Comparison of ENCODE assay signal across 2 cellular contexts in the genomic region with DNA sequence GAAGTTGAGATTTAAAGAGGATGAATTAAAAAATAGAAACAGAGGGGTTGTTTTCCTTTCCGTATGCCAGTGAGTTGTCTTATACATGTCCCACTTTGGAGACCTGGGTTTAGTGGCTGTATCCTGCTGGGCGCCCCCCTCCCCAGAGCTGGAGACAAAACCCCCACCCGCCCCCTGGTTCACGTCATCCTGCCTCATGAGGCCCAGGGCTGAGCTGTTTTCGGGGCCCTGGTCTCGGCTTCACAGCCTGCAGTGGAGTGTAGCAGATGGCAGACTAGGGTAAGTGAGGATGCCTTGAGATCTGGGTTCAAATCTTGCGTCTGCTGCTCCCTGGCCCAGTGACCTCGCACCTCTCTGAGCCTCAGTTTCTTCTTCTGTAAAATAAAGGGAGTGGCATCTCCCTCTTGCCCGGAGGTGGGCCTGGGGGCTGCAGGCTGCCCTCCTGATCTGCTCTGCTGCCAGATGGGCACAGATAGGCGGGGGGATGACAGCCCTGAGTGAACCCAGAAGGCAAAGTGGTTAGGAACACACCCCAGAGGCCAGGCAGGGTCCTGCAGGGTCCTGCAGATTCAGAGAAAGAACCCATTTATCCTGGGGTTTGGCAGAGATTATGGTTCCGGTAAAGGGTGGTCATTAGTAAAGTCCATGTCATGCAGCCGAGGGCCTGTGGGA.
TF ChIP-seq lines count a peak whose summit lies in the region.

No MANE protein-coding gene starts in this region.

TF ChIP-seq in HCT116, 20 proteins besides CTCF, POLR2A, EP300 and RAD21 (continued from another document):
- TF ChIP-seq, protein P1, sequence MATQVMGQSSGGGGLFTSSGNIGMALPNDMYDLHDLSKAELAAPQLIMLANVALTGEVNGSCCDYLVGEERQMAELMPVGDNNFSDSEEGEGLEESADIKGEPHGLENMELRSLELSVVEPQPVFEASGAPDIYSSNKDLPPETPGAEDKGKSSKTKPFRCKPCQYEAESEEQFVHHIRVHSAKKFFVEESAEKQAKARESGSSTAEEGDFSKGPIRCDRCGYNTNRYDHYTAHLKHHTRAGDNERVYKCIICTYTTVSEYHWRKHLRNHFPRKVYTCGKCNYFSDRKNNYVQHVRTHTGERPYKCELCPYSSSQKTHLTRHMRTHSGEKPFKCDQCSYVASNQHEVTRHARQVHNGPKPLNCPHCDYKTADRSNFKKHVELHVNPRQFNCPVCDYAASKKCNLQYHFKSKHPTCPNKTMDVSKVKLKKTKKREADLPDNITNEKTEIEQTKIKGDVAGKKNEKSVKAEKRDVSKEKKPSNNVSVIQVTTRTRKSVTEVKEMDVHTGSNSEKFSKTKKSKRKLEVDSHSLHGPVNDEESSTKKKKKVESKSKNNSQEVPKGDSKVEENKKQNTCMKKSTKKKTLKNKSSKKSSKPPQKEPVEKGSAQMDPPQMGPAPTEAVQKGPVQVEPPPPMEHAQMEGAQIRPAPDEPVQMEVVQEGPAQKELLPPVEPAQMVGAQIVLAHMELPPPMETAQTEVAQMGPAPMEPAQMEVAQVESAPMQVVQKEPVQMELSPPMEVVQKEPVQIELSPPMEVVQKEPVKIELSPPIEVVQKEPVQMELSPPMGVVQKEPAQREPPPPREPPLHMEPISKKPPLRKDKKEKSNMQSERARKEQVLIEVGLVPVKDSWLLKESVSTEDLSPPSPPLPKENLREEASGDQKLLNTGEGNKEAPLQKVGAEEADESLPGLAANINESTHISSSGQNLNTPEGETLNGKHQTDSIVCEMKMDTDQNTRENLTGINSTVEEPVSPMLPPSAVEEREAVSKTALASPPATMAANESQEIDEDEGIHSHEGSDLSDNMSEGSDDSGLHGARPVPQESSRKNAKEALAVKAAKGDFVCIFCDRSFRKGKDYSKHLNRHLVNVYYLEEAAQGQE (IDR thresholded peaks at IDR 0.05; ENCODE audit: low read depth): no peak
- TF ChIP-seq POLR2AphosphoS5 (IDR thresholded peaks at IDR 0.05; ENCODE audit: low read depth, low read length) (no peak), ZNF274 (IDR thresholded peaks at IDR 0.05; ENCODE audit: low read depth, low read length) (no peak), JUND (IDR thresholded peaks at IDR 0.05) (no peak), EZH2phosphoT487 (IDR thresholded peaks at IDR 0.05; ENCODE audit: borderline replicate concordance) (no peak), YY1 (IDR thresholded peaks at IDR 0.05; ENCODE audit: extremely low read depth, insufficient replicate concordance, low read depth, low read length) (no peak), EZH2 (IDR thresholded peaks at IDR 0.05) (no peak), SRF (IDR thresholded peaks at IDR 0.05; ENCODE audit: low read depth) (no peak), SIN3A (IDR thresholded peaks at IDR 0.05; ENCODE audit: low read depth) (no peak), CEBPB (IDR thresholded peaks at IDR 0.05; ENCODE audit: low read depth) (no peak), FOSL1 (IDR thresholded peaks at IDR 0.05; ENCODE audit: low read depth) (no peak), CBX3 (IDR thresholded peaks at IDR 0.05; ENCODE audit: low read depth) (no peak)
- TF ChIP-seq, protein P2, sequence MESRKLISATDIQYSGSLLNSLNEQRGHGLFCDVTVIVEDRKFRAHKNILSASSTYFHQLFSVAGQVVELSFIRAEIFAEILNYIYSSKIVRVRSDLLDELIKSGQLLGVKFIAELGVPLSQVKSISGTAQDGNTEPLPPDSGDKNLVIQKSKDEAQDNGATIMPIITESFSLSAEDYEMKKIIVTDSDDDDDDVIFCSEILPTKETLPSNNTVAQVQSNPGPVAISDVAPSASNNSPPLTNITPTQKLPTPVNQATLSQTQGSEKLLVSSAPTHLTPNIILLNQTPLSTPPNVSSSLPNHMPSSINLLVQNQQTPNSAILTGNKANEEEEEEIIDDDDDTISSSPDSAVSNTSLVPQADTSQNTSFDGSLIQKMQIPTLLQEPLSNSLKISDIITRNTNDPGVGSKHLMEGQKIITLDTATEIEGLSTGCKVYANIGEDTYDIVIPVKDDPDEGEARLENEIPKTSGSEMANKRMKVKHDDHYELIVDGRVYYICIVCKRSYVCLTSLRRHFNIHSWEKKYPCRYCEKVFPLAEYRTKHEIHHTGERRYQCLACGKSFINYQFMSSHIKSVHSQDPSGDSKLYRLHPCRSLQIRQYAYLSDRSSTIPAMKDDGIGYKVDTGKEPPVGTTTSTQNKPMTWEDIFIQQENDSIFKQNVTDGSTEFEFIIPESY (IDR thresholded peaks at IDR 0.05; ENCODE audit: extremely low read depth, insufficient replicate concordance, low read length): no peak

TF ChIP-seq in WTC11, 78 proteins besides CTCF, POLR2A, EP300 and RAD21 (continued from another document):
- no peak for TF ChIP-seq ZNF532 (CRISPR knock-in tag; IDR thresholded peaks at IDR 0.05; ENCODE audit: borderline replicate concordance)
- TF ChIP-seq TCF7 (CRISPR knock-in tag; IDR thresholded peaks at IDR 0.05; ENCODE audit: low read depth): no peak
- no peak for TF ChIP-seq ZNF416 (CRISPR knock-in tag; IDR thresholded peaks at IDR 0.05)
- TF ChIP-seq CREB1 (CRISPR knock-in tag; IDR thresholded peaks at IDR 0.05): no peak
- TF ChIP-seq IRF2 (CRISPR knock-in tag; IDR thresholded peaks at IDR 0.05; ENCODE audit: borderline replicate concordance, low read depth): no peak
- no peak for TF ChIP-seq PREB (CRISPR knock-in tag; IDR thresholded peaks at IDR 0.05; ENCODE audit: borderline replicate concordance)
- no peak for TF ChIP-seq ZNF263 (CRISPR knock-in tag; IDR thresholded peaks at IDR 0.05; ENCODE audit: low read depth)
- TF ChIP-seq, protein P3, sequence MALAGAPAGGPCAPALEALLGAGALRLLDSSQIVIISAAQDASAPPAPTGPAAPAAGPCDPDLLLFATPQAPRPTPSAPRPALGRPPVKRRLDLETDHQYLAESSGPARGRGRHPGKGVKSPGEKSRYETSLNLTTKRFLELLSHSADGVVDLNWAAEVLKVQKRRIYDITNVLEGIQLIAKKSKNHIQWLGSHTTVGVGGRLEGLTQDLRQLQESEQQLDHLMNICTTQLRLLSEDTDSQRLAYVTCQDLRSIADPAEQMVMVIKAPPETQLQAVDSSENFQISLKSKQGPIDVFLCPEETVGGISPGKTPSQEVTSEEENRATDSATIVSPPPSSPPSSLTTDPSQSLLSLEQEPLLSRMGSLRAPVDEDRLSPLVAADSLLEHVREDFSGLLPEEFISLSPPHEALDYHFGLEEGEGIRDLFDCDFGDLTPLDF (CRISPR knock-in tag; IDR thresholded peaks at IDR 0.05): no peak
- no peak for TF ChIP-seq ZNF219 (CRISPR knock-in tag; IDR thresholded peaks at IDR 0.05; ENCODE audit: borderline replicate concordance)
- no peak for TF ChIP-seq RORB (CRISPR knock-in tag; IDR thresholded peaks at IDR 0.05)
- TF ChIP-seq PRRX2 (CRISPR knock-in tag; IDR thresholded peaks at IDR 0.05): no peak
- TF ChIP-seq ESRRA (CRISPR knock-in tag; IDR thresholded peaks at IDR 0.05; ENCODE audit: borderline replicate concordance): no peak
- no peak for TF ChIP-seq OVOL2 (CRISPR knock-in tag; IDR thresholded peaks at IDR 0.05; ENCODE audit: borderline replicate concordance)
- TF ChIP-seq ZNF423 (CRISPR knock-in tag; IDR thresholded peaks at IDR 0.05): no peak
